1 cellular context compared by ENCODE assay signal in the genomic region with DNA sequence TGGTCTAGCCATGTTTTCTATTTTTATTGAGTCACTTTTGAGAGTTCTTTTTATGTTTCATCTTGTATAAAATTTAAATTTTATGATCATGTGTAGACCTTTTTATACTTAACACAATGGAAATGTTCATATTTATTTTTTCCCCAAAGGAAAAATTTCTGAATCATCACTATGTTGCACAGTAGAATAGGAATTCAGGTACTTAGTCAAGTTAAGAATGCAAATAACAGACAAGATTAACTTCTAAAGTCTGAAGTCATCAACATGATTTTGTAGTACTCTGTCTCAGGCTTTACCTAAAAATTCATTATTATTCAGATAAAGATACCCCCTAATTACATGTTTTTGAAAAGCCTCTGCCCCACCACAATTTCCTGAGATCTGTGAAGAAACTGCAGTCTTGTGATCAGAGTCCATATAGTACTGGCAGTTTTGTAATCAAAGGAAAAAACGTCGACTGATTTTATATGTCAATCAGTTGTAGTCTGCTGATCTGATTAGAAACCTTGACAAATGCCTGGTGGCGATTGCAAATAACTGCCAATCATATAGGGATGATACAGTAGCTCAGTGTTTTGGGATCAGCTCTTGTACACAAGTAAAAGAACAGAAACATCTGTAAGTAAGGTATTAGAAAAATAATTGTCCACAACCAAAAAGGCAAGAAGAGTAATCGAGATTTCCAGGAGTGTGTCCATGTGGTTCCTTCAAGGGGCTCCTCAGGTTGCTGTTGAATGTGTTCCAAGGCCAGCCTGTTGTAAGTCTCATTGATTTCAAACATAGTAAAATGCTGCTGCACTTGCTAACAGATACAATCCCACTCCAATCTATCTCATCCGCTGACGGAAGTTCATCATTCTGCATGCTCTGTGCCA.
TF ChIP-seq lines count a peak whose summit lies in the region.

No MANE protein-coding gene starts in this region.

TF ChIP-seq in GM23338, 12 proteins besides CTCF, POLR2A, EP300 and RAD21:
- TF ChIP-seq, protein P1, sequence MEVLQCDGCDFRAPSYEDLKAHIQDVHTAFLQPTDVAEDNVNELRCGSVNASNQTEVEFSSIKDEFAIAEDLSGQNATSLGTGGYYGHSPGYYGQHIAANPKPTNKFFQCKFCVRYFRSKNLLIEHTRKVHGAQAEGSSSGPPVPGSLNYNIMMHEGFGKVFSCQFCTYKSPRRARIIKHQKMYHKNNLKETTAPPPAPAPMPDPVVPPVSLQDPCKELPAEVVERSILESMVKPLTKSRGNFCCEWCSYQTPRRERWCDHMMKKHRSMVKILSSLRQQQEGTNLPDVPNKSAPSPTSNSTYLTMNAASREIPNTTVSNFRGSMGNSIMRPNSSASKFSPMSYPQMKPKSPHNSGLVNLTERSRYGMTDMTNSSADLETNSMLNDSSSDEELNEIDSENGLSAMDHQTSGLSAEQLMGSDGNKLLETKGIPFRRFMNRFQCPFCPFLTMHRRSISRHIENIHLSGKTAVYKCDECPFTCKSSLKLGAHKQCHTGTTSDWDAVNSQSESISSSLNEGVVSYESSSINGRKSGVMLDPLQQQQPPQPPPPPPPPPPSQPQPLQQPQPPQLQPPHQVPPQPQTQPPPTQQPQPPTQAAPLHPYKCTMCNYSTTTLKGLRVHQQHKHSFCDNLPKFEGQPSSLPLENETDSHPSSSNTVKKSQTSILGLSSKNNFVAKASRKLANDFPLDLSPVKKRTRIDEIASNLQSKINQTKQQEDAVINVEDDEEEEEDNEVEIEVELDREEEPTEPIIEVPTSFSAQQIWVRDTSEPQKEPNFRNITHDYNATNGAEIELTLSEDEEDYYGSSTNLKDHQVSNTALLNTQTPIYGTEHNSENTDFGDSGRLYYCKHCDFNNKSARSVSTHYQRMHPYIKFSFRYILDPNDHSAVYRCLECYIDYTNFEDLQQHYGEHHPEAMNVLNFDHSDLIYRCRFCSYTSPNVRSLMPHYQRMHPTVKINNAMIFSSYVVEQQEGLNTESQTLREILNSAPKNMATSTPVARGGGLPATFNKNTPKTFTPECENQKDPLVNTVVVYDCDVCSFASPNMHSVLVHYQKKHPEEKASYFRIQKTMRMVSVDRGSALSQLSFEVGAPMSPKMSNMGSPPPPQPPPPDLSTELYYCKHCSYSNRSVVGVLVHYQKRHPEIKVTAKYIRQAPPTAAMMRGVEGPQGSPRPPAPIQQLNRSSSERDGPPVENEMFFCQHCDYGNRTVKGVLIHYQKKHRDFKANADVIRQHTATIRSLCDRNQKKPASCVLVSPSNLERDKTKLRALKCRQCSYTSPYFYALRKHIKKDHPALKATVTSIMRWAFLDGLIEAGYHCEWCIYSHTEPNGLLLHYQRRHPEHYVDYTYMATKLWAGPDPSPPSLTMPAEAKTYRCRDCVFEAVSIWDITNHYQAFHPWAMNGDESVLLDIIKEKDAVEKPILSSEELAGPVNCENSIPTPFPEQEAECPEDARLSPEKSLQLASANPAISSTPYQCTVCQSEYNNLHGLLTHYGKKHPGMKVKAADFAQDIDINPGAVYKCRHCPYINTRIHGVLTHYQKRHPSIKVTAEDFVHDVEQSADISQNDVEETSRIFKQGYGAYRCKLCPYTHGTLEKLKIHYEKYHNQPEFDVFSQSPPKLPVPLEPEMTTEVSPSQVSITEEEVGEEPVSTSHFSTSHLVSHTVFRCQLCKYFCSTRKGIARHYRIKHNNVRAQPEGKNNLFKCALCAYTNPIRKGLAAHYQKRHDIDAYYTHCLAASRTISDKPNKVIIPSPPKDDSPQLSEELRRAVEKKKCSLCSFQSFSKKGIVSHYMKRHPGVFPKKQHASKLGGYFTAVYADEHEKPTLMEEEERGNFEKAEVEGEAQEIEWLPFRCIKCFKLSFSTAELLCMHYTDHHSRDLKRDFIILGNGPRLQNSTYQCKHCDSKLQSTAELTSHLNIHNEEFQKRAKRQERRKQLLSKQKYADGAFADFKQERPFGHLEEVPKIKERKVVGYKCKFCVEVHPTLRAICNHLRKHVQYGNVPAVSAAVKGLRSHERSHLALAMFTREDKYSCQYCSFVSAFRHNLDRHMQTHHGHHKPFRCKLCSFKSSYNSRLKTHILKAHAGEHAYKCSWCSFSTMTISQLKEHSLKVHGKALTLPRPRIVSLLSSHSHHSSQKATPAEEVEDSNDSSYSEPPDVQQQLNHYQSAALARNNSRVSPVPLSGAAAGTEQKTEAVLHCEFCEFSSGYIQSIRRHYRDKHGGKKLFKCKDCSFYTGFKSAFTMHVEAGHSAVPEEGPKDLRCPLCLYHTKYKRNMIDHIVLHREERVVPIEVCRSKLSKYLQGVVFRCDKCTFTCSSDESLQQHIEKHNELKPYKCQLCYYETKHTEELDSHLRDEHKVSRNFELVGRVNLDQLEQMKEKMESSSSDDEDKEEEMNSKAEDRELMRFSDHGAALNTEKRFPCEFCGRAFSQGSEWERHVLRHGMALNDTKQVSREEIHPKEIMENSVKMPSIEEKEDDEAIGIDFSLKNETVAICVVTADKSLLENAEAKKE (CRISPR knock-in tag; IDR thresholded peaks at IDR 0.05), result no peak
- no peak for TF ChIP-seq JUNB (IDR thresholded peaks at IDR 0.05; ENCODE audit: unreplicated experiment)
- TF ChIP-seq ZNF114 (CRISPR knock-in tag; IDR thresholded peaks at IDR 0.05), result no peak
- no peak for TF ChIP-seq ZNF331 (CRISPR knock-in tag; IDR thresholded peaks at IDR 0.05; ENCODE audit: low read depth)
- TF ChIP-seq NANOG (IDR thresholded peaks at IDR 0.05; ENCODE audit: borderline replicate concordance), result no peak
- no peak for TF ChIP-seq CREB1 (CRISPR knock-in tag; IDR thresholded peaks at IDR 0.05; ENCODE audit: low read depth)
- TF ChIP-seq EZH2phosphoT487 (IDR thresholded peaks at IDR 0.05; ENCODE audit: unreplicated experiment), result no peak
- TF ChIP-seq STAT1 (IDR thresholded peaks at IDR 0.05; ENCODE audit: unreplicated experiment), result no peak
